7 cellular contexts compared by ENCODE assay signal in genomic region chr19:35845215-35846037, GRCh38. TPM values are rescaled to one million over a fixed set of nuclear protein-coding genes. Genes with fewer than 3 reads are reported as not detected.
A peak's percentile ranks its signal among the peaks of the same experiment; 100 is the strongest.
DNase-seq lines count a peak whose midpoint lies in the region; TF ChIP-seq lines count a peak whose summit lies in the region.
"Had no signal": no experiment of that assay in that cellular context is flagged by ENCODE, and none has a peak within 500 bp of the region (broad histone marks: within the 10 kb centered on the region; RNA-seq: fewer than 3 reads in every experiment).

No MANE protein-coding gene starts in this region.

- no peak overlapping the region for H3K27ac Mint-ChIP-seq in T-helper 1 cell treated with Interleukin-12 subunit alpha and Interleukin-12 subunit beta and Interleukin-4 antibody, amounts not matched to agents 30 μg/mL and 1 μg/mL, for 36 hours

- no peak for DNase-seq in T-helper 1 cell
- DNase-seq in fibroblast of mammary gland (ENCODE audit: low read depth) = peak; percentile 28
- no peak for DNase-seq in stomach
- DNase-seq in GDM1 (lab: John Stamatoyannopoulos, UW) = no peak
- DNase-seq in dedifferentiated amniotic fluid mesenchymal stem cell (ENCODE audit: extremely low spot score) = no peak

- no peaks in the 10 kb centered on the region for H3K36me3 Mint-ChIP-seq in T-helper 1 cell treated with Interleukin-12 subunit alpha and Interleukin-12 subunit beta and Interleukin-4 antibody, amounts not matched to agents 30 μg/mL and 1 μg/mL, for 36 hours (ENCODE audit: low read depth)

- no peak for TF ChIP-seq CTCF in fibroblast of mammary gland (conservative IDR thresholded peaks at IDR 0.05; ENCODE audit: control insufficient read depth, insufficient read depth, low read depth, low read length)
- TF ChIP-seq CTCF in stomach (IDR thresholded peaks at IDR 0.05) = no peak

- TF ChIP-seq POLR2A in stomach (IDR thresholded peaks at IDR 0.05) = no peak

- peaks cover 12% of the 10 kb centered on the region for H3K4me1 Mint-ChIP-seq in T-helper 1 cell treated with Interleukin-12 subunit alpha and Interleukin-12 subunit beta and Interleukin-4 antibody, amounts not matched to agents 30 μg/mL and 1 μg/mL, for 36 hours (ENCODE audit: low read depth)

- H3K27me3 ChIP-seq in stomach = peaks cover 16 to 92% (median 53%) of the 10 kb centered on the region in 3 donors

- no peak overlapping the region for H3K4me3 ChIP-seq in fibroblast of mammary gland (ENCODE audit: control insufficient read depth, low read depth, low read length)
- H3K4me3 ChIP-seq in stomach = peak overlapping the region; percentile 26 to 48 (median 28)
- H3K4me3 ChIP-seq: SK-N-MC had no signal

- no peaks in the 10 kb centered on the region for H3K36me3 ChIP-seq in stomach

- H3K4me1 ChIP-seq in stomach = peaks cover 13 to 32% (median 21%) of the 10 kb centered on the region in 4 donors

- intact Hi-C loops in stomach (cut with DNase I; ENCODE audit: low total_unique reads) = no loop called here

- H3K4me3 Mint-ChIP-seq in T-helper 1 cell treated with Interleukin-12 subunit alpha and Interleukin-12 subunit beta and Interleukin-4 antibody, amounts not matched to agents 30 μg/mL and 1 μg/mL, for 36 hours = peak overlapping the region; percentile 48

- H3K27ac ChIP-seq in stomach = peak overlapping the region in 1 of 5 donors; percentile 6
- H3K27ac ChIP-seq: SK-N-MC had no signal

- TF ChIP-seq EP300 in stomach (IDR thresholded peaks at IDR 0.05) = no peak

- WGBS in stomach, 5 donors = 5 to 6% (median 6%) methylated on average over 36 to 63 of the region's 63 CpGs

- no peaks in the 10 kb centered on the region for H3K9me3 ChIP-seq in stomach

- H3K9me3 Mint-ChIP-seq in T-helper 1 cell treated with Interleukin-12 subunit alpha and Interleukin-12 subunit beta and Interleukin-4 antibody, amounts not matched to agents 30 μg/mL and 1 μg/mL, for 36 hours = no peaks in the 10 kb centered on the region

- H3K27me3 Mint-ChIP-seq in T-helper 1 cell treated with Interleukin-12 subunit alpha and Interleukin-12 subunit beta and Interleukin-4 antibody, amounts not matched to agents 30 μg/mL and 1 μg/mL, for 36 hours (ENCODE audit: low read depth) = peaks cover 53% of the 10 kb centered on the region

RNA-seq across cellular contexts. Expression of gene NPHS1, which starts 6.9 kb away (rescaled TPM):
- 10 to 100 TPM in 1 of 5 donors, 1 to 10 TPM in 1, under 1 TPM in 1, not detected in 2; 0.37 to 17.9 (median 5.4) TPM for total RNA-seq in stomach
- under 1 TPM; 0.10 to 0.61 (median 0.25) TPM for polyA plus RNA-seq in stomach

RNA-seq across cellular contexts. Expression of gene KIRREL2, which starts 11.3 kb away (rescaled TPM):
- under 1 TPM in 2 of 5 donors, not detected in 3; 0.43 to 0.73 TPM for total RNA-seq in stomach
- under 1 TPM in 2 of 3 donors, not detected in 1; 0.56 to 0.65 TPM for polyA plus RNA-seq in stomach

RNA-seq across cellular contexts. Expression of gene APLP1, which starts 22.9 kb away (rescaled TPM):
- total RNA-seq in stomach = 10 to 100 TPM in 4 of 5 donors, 1 to 10 TPM in 1; 5.3 to 76.5 (median 18.8) TPM
- polyA plus RNA-seq in stomach = 10 to 100 TPM; 12.5 to 31.3 (median 18.1) TPM

RNA-seq across cellular contexts. Expression of gene PRODH2, which starts 32.8 kb away (rescaled TPM):
- total RNA-seq in stomach = not detected
- under 1 TPM in 1 of 3 donors, not detected in 2; 0.23 TPM for polyA plus RNA-seq in stomach

RNA-seq across cellular contexts. Expression of gene NFKBID, which starts 54.9 kb away (rescaled TPM):
- 10 to 100 TPM in 3 of 5 donors, 1 to 10 TPM in 1, not detected in 1; 6.6 to 42.0 (median 17.6) TPM for total RNA-seq in stomach
- 1 to 10 TPM; 2.4 to 7.1 (median 3.3) TPM for polyA plus RNA-seq in stomach
